ENCODE assay signal across 1 cellular context in genomic region chr10:77619964-77620703, GRCh38.
TF ChIP-seq lines count a peak whose summit lies in the region.

No MANE protein-coding gene starts in this region.

TF ChIP-seq in HepG2, 621 proteins besides CTCF, POLR2A, EP300 and RAD21:
- no peak for TF ChIP-seq TCF7L2 (IDR thresholded peaks at IDR 0.05; ENCODE audit: low read depth, low read length)
- no peak for TF ChIP-seq ZNF629 (CRISPR knock-in tag; conservative IDR thresholded peaks at IDR 0.05)
- TF ChIP-seq, protein P1, sequence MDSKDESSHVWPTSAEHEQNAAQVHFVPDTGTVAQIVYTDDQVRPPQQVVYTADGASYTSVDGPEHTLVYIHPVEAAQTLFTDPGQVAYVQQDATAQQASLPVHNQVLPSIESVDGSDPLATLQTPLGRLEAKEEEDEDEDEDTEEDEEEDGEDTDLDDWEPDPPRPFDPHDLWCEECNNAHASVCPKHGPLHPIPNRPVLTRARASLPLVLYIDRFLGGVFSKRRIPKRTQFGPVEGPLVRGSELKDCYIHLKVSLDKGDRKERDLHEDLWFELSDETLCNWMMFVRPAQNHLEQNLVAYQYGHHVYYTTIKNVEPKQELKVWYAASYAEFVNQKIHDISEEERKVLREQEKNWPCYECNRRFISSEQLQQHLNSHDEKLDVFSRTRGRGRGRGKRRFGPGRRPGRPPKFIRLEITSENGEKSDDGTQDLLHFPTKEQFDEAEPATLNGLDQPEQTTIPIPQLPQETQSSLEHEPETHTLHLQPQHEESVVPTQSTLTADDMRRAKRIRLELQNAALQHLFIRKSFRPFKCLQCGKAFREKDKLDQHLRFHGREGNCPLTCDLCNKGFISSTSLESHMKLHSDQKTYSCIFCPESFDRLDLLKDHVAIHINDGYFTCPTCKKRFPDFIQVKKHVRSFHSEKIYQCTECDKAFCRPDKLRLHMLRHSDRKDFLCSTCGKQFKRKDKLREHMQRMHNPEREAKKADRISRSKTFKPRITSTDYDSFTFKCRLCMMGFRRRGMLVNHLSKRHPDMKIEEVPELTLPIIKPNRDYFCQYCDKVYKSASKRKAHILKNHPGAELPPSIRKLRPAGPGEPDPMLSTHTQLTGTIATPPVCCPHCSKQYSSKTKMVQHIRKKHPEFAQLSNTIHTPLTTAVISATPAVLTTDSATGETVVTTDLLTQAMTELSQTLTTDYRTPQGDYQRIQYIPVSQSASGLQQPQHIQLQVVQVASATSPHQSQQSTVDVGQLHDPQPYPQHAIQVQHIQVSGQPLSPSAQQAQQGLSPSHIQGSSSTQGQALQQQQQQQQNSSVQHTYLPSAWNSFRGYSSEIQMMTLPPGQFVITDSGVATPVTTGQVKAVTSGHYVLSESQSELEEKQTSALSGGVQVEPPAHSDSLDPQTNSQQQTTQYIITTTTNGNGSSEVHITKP (CRISPR knock-in tag; IDR thresholded peaks at IDR 0.05; ENCODE audit: low read depth) = no peak
- no peak for TF ChIP-seq SALL2 (CRISPR knock-in tag; IDR thresholded peaks at IDR 0.05)
- TF ChIP-seq MEIS2 (CRISPR knock-in tag; IDR thresholded peaks at IDR 0.05) = no peak
- no peak for TF ChIP-seq TEAD2 (CRISPR knock-in tag; IDR thresholded peaks at IDR 0.05)
